In genomic region chr12:53098354-53098981, GRCh38 we compare ENCODE assay signal across 9 cellular contexts. TPM values are rescaled to one million over a fixed set of nuclear protein-coding genes. Genes with fewer than 3 reads are reported as not detected.
DNase-seq lines count a peak whose midpoint lies in the region; ATAC-seq and TF ChIP-seq lines count a peak whose summit lies in the region.
"Had no signal": no experiment of that assay in that cellular context is flagged by ENCODE, and none has a peak within 500 bp of the region (broad histone marks: within the 10 kb centered on the region; RNA-seq: fewer than 3 reads in every experiment).

No MANE protein-coding gene starts in this region.

- H3K27ac Mint-ChIP-seq in activated CD8-positive, alpha-beta memory T cell treated with anti-CD3 and anti-CD28 coated beads, Interleukin-2, amount 10 ng/mL, durations not matched to agents 7 days and 5 days, result peak overlapping the region; percentile 80

- H3K4me1 ChIP-seq in fibroblast of lung (ENCODE audit: control insufficient read depth, extremely low read depth, insufficient read depth, low read length), result peaks cover 11% of the 10 kb centered on the region
- H3K4me1 ChIP-seq in neuronal stem cell (ENCODE audit: control insufficient read depth in 2 of 2, insufficient read depth in 1 of 2, low read depth in 1 of 2, low read length in 2 of 2), result peaks cover 18 to 20% of the 10 kb centered on the region in 2 donors

- H2BK5ac ChIP-seq in neuronal stem cell (ENCODE audit: low read length), result no peak overlapping the region

- H3K4me2 ChIP-seq in fibroblast of lung (ENCODE audit: extremely low read depth, insufficient read depth, low read length) (peak overlapping the region; percentile 68), neuronal stem cell (ENCODE audit: insufficient read depth, low read length, poor library complexity, severe bottlenecking) (peak overlapping the region; percentile 99)

- H2BK120ac ChIP-seq in neuronal stem cell (ENCODE audit: low read depth, low read length), result peak overlapping the region; percentile 62

- no peak overlapping the region for H4K8ac ChIP-seq in neuronal stem cell (ENCODE audit: low read depth, low read length)

- H3K27me3 Mint-ChIP-seq in activated CD8-positive, alpha-beta memory T cell treated with anti-CD3 and anti-CD28 coated beads, Interleukin-2, amount 10 ng/mL, durations not matched to agents 7 days and 5 days, result peaks cover 4% of the 10 kb centered on the region

- H3K79me1 ChIP-seq in neuronal stem cell (ENCODE audit: low read depth, low read length), result no peaks in the 10 kb centered on the region

- H3K23ac ChIP-seq in neuronal stem cell (ENCODE audit: low read depth, low read length, poor library complexity), result no peak overlapping the region

- H3K4me3 Mint-ChIP-seq in activated CD8-positive, alpha-beta memory T cell treated with anti-CD3 and anti-CD28 coated beads, Interleukin-2, amount 10 ng/mL, durations not matched to agents 7 days and 5 days, result peak overlapping the region; percentile 72

- H3K9me3 ChIP-seq in fibroblast of lung (ENCODE audit: control insufficient read depth, insufficient read depth, low read depth, low read length) (no peaks in the 10 kb centered on the region), neuronal stem cell (replicated peaks in 1 of 2; ENCODE audit: control insufficient read depth in 2 of 2, insufficient read depth in 1 of 2, low read depth in 1 of 2, low read length in 2 of 2) (no peaks in the 10 kb centered on the region)

- H3K36me3 Mint-ChIP-seq in activated CD8-positive, alpha-beta memory T cell treated with anti-CD3 and anti-CD28 coated beads, Interleukin-2, amount 10 ng/mL, durations not matched to agents 7 days and 5 days, result no peaks in the 10 kb centered on the region

- H3K9ac ChIP-seq in fibroblast of lung (ENCODE audit: insufficient read depth, low read length) (peak overlapping the region; percentile 73), neuronal stem cell (ENCODE audit: low read depth, low read length, poor library complexity) (no peak overlapping the region)

- H3K18ac ChIP-seq in neuronal stem cell (ENCODE audit: low read length), result peak overlapping the region; percentile 78

- WGBS in neuronal stem cell (ENCODE audit: extremely low coverage in 2 of 2, insufficient read length in 2 of 2, insufficient replicate concordance in 1 of 2), 2 donors, result no CpG with 5 or more reads among the region's 13 CpGs

- DNase-seq in DMS53 (lab: John Stamatoyannopoulos, UW) (peak; percentile 41), DMS53 treated with DMSO at 0.1 percent for 48 hours (lab: John Stamatoyannopoulos, UW; ENCODE audit: unreplicated experiment) (no peak), fibroblast of lung (ENCODE audit: low read depth in 2 of 2) (peak; percentile 83 to 84), neuronal stem cell (ENCODE audit: low spot score) (no peak), NCI-H748 treated with DMSO at 0.1 percent for 48 hours (lab: John Stamatoyannopoulos, UW) (no peak), NCI-H446 (lab: John Stamatoyannopoulos, UW) (no peak)
- DNase-seq in activated CD8-positive, alpha-beta memory T cell treated with anti-CD3 and anti-CD28 coated beads, Interleukin-2, amount 10 ng/mL, durations not matched to agents 7 days and 5 days, result no peak

- H3K4me3 ChIP-seq in fibroblast of lung (replicated peaks in 1 of 4; ENCODE audit: control extremely low read depth in 1 of 4, insufficient read depth in 1 of 4, low read depth in 3 of 4, low read length in 4 of 4) (peak overlapping the region; percentile 72 to 85 (median 77)), neuronal stem cell (ENCODE audit: low read length in 2 of 2) (peak overlapping the region; percentile 40 to 86)

- H4K20me1 ChIP-seq in fibroblast of lung (ENCODE audit: control insufficient read depth, extremely low read depth, insufficient read depth, low read length), result no peaks in the 10 kb centered on the region

- CTCF ChIA-PET in activated CD8-positive, alpha-beta memory T cell treated with anti-CD3 and anti-CD28 coated beads, Interleukin-2, amount 10 ng/mL, durations not matched to agents 7 days and 5 days (lab: Charles Lee), result interaction anchor here (0.8 to 8.0 kb wide), 27 partner anchors 8 to 403 kb away, joined by 3 to 298 read pairs (median 5); partner anchors contain the start of genes CSAD, PFDN5, SPRYD3 and TARBP2

- peak overlapping the region; percentile 82 for H2AK5ac ChIP-seq in neuronal stem cell (ENCODE audit: low read depth, low read length)

- no peak overlapping the region for H3K4ac ChIP-seq in neuronal stem cell (ENCODE audit: low read length)

- H2BK15ac ChIP-seq in neuronal stem cell (ENCODE audit: low read length), result peak overlapping the region; percentile 76

- H3K27me3 ChIP-seq in fibroblast of lung (ENCODE audit: control insufficient read depth, insufficient read depth, low read length) (no peaks in the 10 kb centered on the region), neuronal stem cell (ENCODE audit: control insufficient read depth in 3 of 3, insufficient read depth in 3 of 3, low read depth in 1 of 3, low read length in 3 of 3) (peaks cover 4 to 67% (median 31%) of the 10 kb centered on the region in 3 experiments)

- H3K27ac ChIP-seq in fibroblast of lung (ENCODE audit: insufficient read depth, low read length) (peak overlapping the region; percentile 96), neuronal stem cell (replicated peaks; ENCODE audit: low read length) (no peak overlapping the region)
- H3K27ac ChIP-seq: 22Rv1 had no signal

- ATAC-seq in activated CD8-positive, alpha-beta memory T cell treated with anti-CD3 and anti-CD28 coated beads, Interleukin-2, amount 10 ng/mL, durations not matched to agents 7 days and 5 days, result no peak
- ATAC-seq in GM21717 (IDR thresholded peaks at IDR 0.05; ENCODE audit: unreplicated experiment), result no peak

- peaks cover 56% of the 10 kb centered on the region for H3K4me1 Mint-ChIP-seq in activated CD8-positive, alpha-beta memory T cell treated with anti-CD3 and anti-CD28 coated beads, Interleukin-2, amount 10 ng/mL, durations not matched to agents 7 days and 5 days

- peaks cover 8% of the 10 kb centered on the region for H3K36me3 ChIP-seq in fibroblast of lung (ENCODE audit: control insufficient read depth, insufficient read depth, low read length)
- H3K36me3 ChIP-seq in neuronal stem cell (replicated peaks in 1 of 2; ENCODE audit: control insufficient read depth in 2 of 2, insufficient read depth in 2 of 2, low read length in 2 of 2), result no peaks in the 10 kb centered on the region

- TF ChIP-seq CTCF in fibroblast of lung (conservative IDR thresholded peaks at IDR 0.05 in 1 of 2, IDR thresholded peaks at IDR 0.05 in 1 of 2; ENCODE audit: low read depth in 1 of 2, low read length in 2 of 2), result no peak

- H3K79me2 ChIP-seq in fibroblast of lung (ENCODE audit: control insufficient read depth, insufficient read depth, low read length), result peaks cover 3% of the 10 kb centered on the region

- no peak overlapping the region for H4K91ac ChIP-seq in neuronal stem cell (ENCODE audit: low read depth, low read length, poor library complexity)

- no peak overlapping the region for H2BK12ac ChIP-seq in neuronal stem cell (ENCODE audit: low read length)

- H3K9me3 Mint-ChIP-seq in activated CD8-positive, alpha-beta memory T cell treated with anti-CD3 and anti-CD28 coated beads, Interleukin-2, amount 10 ng/mL, durations not matched to agents 7 days and 5 days (ENCODE audit: low read depth), result no peaks in the 10 kb centered on the region

- H3K14ac ChIP-seq in neuronal stem cell (ENCODE audit: low read length), result no peak overlapping the region

- H2AFZ ChIP-seq in fibroblast of lung (ENCODE audit: low read length) (no peak overlapping the region), neuronal stem cell (ENCODE audit: low read length) (peak overlapping the region; percentile 91)

RNA-seq across cellular contexts. Expression of gene IGFBP6, which starts 1.0 kb away (rescaled TPM):
- 1 to 10 TPM; 1.8 to 3.9 TPM for total RNA-seq in activated CD8-positive, alpha-beta memory T cell treated with anti-CD3 and anti-CD28 coated beads, Interleukin-2, amount 10 ng/mL, durations not matched to agents 7 days and 5 days
- total RNA-seq in fibroblast of lung, result 592 and 973 TPM in 2 replicates
- polyA plus RNA-seq in fibroblast of lung, result 229 and 274 TPM in 2 replicates
- polyA plus RNA-seq in fibroblast of lung (2012), result 532 and 589 TPM in 2 replicates
- 359 and 701 TPM in 2 replicates for polyA minus RNA-seq in fibroblast of lung (ENCODE audit: low replicate concordance)
- 0.43 TPM for polyA plus RNA-seq in neuronal stem cell (2013, experiment 1 of 2)
- polyA plus RNA-seq in neuronal stem cell (2013, experiment 2 of 2), result 0.53 TPM

RNA-seq across cellular contexts. Expression of gene SOAT2, which starts 4.8 kb away (rescaled TPM):
- total RNA-seq in activated CD8-positive, alpha-beta memory T cell treated with anti-CD3 and anti-CD28 coated beads, Interleukin-2, amount 10 ng/mL, durations not matched to agents 7 days and 5 days, result 1 to 10 TPM; 1.1 to 5.9 TPM
- total RNA-seq in fibroblast of lung, result under 0.01 TPM in 1 of 2 replicates, not detected in the other
- polyA plus RNA-seq in fibroblast of lung, result 0.12 TPM in 1 of 2 replicates, not detected in the other
- 0.06 and 0.31 TPM in 2 replicates for polyA plus RNA-seq in fibroblast of lung (2012)
- polyA minus RNA-seq in fibroblast of lung (ENCODE audit: low replicate concordance), result 1.7 TPM in 1 of 2 replicates, not detected in the other
- not detected for polyA plus RNA-seq in neuronal stem cell (2013, experiment 1 of 2)
- not detected for polyA plus RNA-seq in neuronal stem cell (2013, experiment 2 of 2)

RNA-seq across cellular contexts. Expression of gene SPRYD3, which starts 19.3 kb away (rescaled TPM):
- 10 to 100 TPM; 27.8 to 29.7 TPM for total RNA-seq in activated CD8-positive, alpha-beta memory T cell treated with anti-CD3 and anti-CD28 coated beads, Interleukin-2, amount 10 ng/mL, durations not matched to agents 7 days and 5 days
- 13.9 and 18.2 TPM in 2 replicates for total RNA-seq in fibroblast of lung
- polyA plus RNA-seq in fibroblast of lung, result 23.3 and 27.7 TPM in 2 replicates
- polyA plus RNA-seq in fibroblast of lung (2012), result 25.7 and 33.1 TPM in 2 replicates
- polyA minus RNA-seq in fibroblast of lung (ENCODE audit: low replicate concordance), result 67.2 and 104 TPM in 2 replicates
- polyA plus RNA-seq in neuronal stem cell (2013, experiment 1 of 2), result 3.1 TPM
- 3.1 TPM for polyA plus RNA-seq in neuronal stem cell (2013, experiment 2 of 2)

RNA-seq across cellular contexts. Expression of gene TNS2, which starts 48.6 kb away (rescaled TPM):
- total RNA-seq in activated CD8-positive, alpha-beta memory T cell treated with anti-CD3 and anti-CD28 coated beads, Interleukin-2, amount 10 ng/mL, durations not matched to agents 7 days and 5 days, result under 1 TPM; 0.58 to 0.89 TPM
- 52.4 and 60.6 TPM in 2 replicates for total RNA-seq in fibroblast of lung
- 35.3 and 45.5 TPM in 2 replicates for polyA plus RNA-seq in fibroblast of lung
- 52.3 and 54.6 TPM in 2 replicates for polyA plus RNA-seq in fibroblast of lung (2012)
- polyA minus RNA-seq in fibroblast of lung (ENCODE audit: low replicate concordance), result 141 and 176 TPM in 2 replicates
- 1.6 TPM for polyA plus RNA-seq in neuronal stem cell (2013, experiment 1 of 2)
- polyA plus RNA-seq in neuronal stem cell (2013, experiment 2 of 2), result 0.83 TPM

Comparison
In these comparisons a context has a peak if more than half of its experiments do, and no peak if none do; other contexts are left out.
1. DNase-seq: peak in DMS53 (single experiment) and fibroblast of lung (2 of 2); none in DMS53 treated with DMSO at 0.1 percent for 48 hours (single experiment), activated CD8-positive, alpha-beta memory T cell treated with anti-CD3 and anti-CD28 coated beads, Interleukin-2, amount 10 ng/mL, durations not matched to agents 7 days and 5 days (single experiment), neuronal stem cell (single experiment), NCI-H748 treated with DMSO at 0.1 percent for 48 hours (single experiment) and NCI-H446 (0 of 2).
2. RNA of gene IGFBP6, which starts 1.0 kb away (total RNA-seq): 592 to 973 TPM in fibroblast of lung; 1.8 to 3.9 TPM in activated CD8-positive, alpha-beta memory T cell treated with anti-CD3 and anti-CD28 coated beads, Interleukin-2, amount 10 ng/mL, durations not matched to agents 7 days and 5 days; every median in the first group is over 100 times any median in the second.